ENCODE assay signal across 15 cellular contexts in genomic region chr21:35664683-35665082, GRCh38.
DNase-seq lines count a peak whose midpoint lies in the region; ATAC-seq and TF ChIP-seq lines count a peak whose summit lies in the region.
"Had no signal": no experiment of that assay in that cellular context is flagged by ENCODE, and none has a peak within 500 bp of the region (broad histone marks: within the 10 kb centered on the region; RNA-seq: fewer than 3 reads in every experiment).

No MANE protein-coding gene starts in this region.

- DNase-seq in activated CD4-positive, alpha-beta T cell treated with anti-CD3 and anti-CD28 coated beads, Interleukin-2, amount 50 U/mL, for 48 hours, result peak; percentile 5 to 14
- no peak for DNase-seq in activated CD4-positive, alpha-beta T cell treated with anti-CD3 and anti-CD28 coated beads, Interleukin-2, amount 10 ng/mL, durations not matched to agents 24 days and 14 days
- no peak for DNase-seq in RWPE2 (ENCODE audit: low spot score)
- peak; percentile 59 for DNase-seq in islet precursor cell
- no peak for DNase-seq in occipital lobe (lab: John Stamatoyannopoulos, UW)
- no peak for DNase-seq in hepatocyte (ENCODE audit: low spot score)
- DNase-seq: CD8-positive, alpha-beta memory T cell; mesendoderm; NCI-H1417 treated with DMSO at 0.1 percent for 48 hours; nucleus accumbens; SIG-M5; tibial artery had no signal

- H2AFZ ChIP-seq in hepatocyte, result no peak overlapping the region

- H3K4me3 Mint-ChIP-seq in activated CD4-positive, alpha-beta T cell treated with anti-CD3 and anti-CD28 coated beads, Interleukin-2, amount 10 ng/mL, durations not matched to agents 24 days and 14 days, result no peak overlapping the region
- H3K4me3 Mint-ChIP-seq: CD8-positive, alpha-beta memory T cell had no signal

- H3K4me3 ChIP-seq in RWPE2 (ENCODE audit: severe bottlenecking) (no peak overlapping the region), hepatocyte (no peak overlapping the region)
- H3K4me3 ChIP-seq: ascending aorta, tibial artery had no signal

- no peaks in the 10 kb centered on the region for H3K9me2 ChIP-seq in hepatocyte (replicated peaks; ENCODE audit: insufficient read depth)

- H3K27ac Mint-ChIP-seq in activated CD4-positive, alpha-beta T cell treated with anti-CD3 and anti-CD28 coated beads, Interleukin-2, amount 10 ng/mL, durations not matched to agents 24 days and 14 days, result no peak overlapping the region
- H3K27ac Mint-ChIP-seq: CD8-positive, alpha-beta memory T cell had no signal

- no peak overlapping the region for H3K4me2 ChIP-seq in hepatocyte

- TF ChIP-seq CTCF in RWPE2 (IDR thresholded peaks at IDR 0.05; ENCODE audit: poor library complexity, severe bottlenecking) (no peak), hepatocyte (IDR thresholded peaks at IDR 0.05; ENCODE audit: poor library complexity) (no peak)

- H3K9me3 Mint-ChIP-seq in activated CD4-positive, alpha-beta T cell treated with anti-CD3 and anti-CD28 coated beads, Interleukin-2, amount 10 ng/mL, durations not matched to agents 24 days and 14 days, result no peaks in the 10 kb centered on the region
- H3K9me3 Mint-ChIP-seq: CD8-positive, alpha-beta memory T cell had no signal

- H3K27me3 Mint-ChIP-seq in activated CD4-positive, alpha-beta T cell treated with anti-CD3 and anti-CD28 coated beads, Interleukin-2, amount 10 ng/mL, durations not matched to agents 24 days and 14 days, result peaks cover 45% of the 10 kb centered on the region

- no peaks in the 10 kb centered on the region for H3K36me3 Mint-ChIP-seq in activated CD4-positive, alpha-beta T cell treated with anti-CD3 and anti-CD28 coated beads, Interleukin-2, amount 10 ng/mL, durations not matched to agents 24 days and 14 days (ENCODE audit: low read depth)
- H3K36me3 Mint-ChIP-seq: CD8-positive, alpha-beta memory T cell had no signal

- WGBS in hepatocyte (ENCODE audit: low lambda C conversion rate, missing lambda C conversion rate), result 87% methylated on average over 3 of the region's 3 CpGs

- no peaks in the 10 kb centered on the region for H3K27me3 ChIP-seq in RWPE2 (ENCODE audit: insufficient read depth, poor library complexity, severe bottlenecking)
- H3K27me3 ChIP-seq in hepatocyte, result no peaks in the 10 kb centered on the region
- H3K27me3 ChIP-seq: ascending aorta, tibial artery had no signal

- intact Hi-C loops in activated CD4-positive, alpha-beta T cell treated with anti-CD3 and anti-CD28 coated beads, Interleukin-2, amount 10 ng/mL, durations not matched to agents 24 days and 14 days (cut with micrococcal nuclease), result no loop called here

- H4K20me1 ChIP-seq in hepatocyte (ENCODE audit: insufficient read depth, poor library complexity, severe bottlenecking), result no peaks in the 10 kb centered on the region

- peaks cover 4% of the 10 kb centered on the region for H3K4me1 Mint-ChIP-seq in activated CD4-positive, alpha-beta T cell treated with anti-CD3 and anti-CD28 coated beads, Interleukin-2, amount 10 ng/mL, durations not matched to agents 24 days and 14 days
- H3K4me1 Mint-ChIP-seq: CD8-positive, alpha-beta memory T cell had no signal

- H3K36me3 ChIP-seq in RWPE2 (ENCODE audit: low read depth) (no peaks in the 10 kb centered on the region), hepatocyte (replicated peaks; ENCODE audit: insufficient read depth, low read depth) (no peaks in the 10 kb centered on the region)
- H3K36me3 ChIP-seq: ascending aorta, tibial artery had no signal

- H3K79me2 ChIP-seq in hepatocyte, result no peaks in the 10 kb centered on the region

- H3K9me3 ChIP-seq in RWPE2 (ENCODE audit: severe bottlenecking) (no peaks in the 10 kb centered on the region), hepatocyte (ENCODE audit: low read depth) (no peaks in the 10 kb centered on the region)
- H3K9me3 ChIP-seq: ascending aorta, tibial artery had no signal

- H3K4me1 ChIP-seq in RWPE2 (ENCODE audit: insufficient read depth, poor library complexity, severe bottlenecking), result no peaks in the 10 kb centered on the region
- H3K4me1 ChIP-seq in hepatocyte (ENCODE audit: insufficient read depth), result no peaks in the 10 kb centered on the region
- H3K4me1 ChIP-seq: ascending aorta, tibial artery had no signal

- H3K27ac ChIP-seq in RWPE2 (ENCODE audit: poor library complexity, severe bottlenecking) (no peak overlapping the region), hepatocyte (no peak overlapping the region)
- H3K27ac ChIP-seq: ascending aorta, tibial artery had no signal

- peak; percentile 68 for ATAC-seq in GM19463 (IDR thresholded peaks at IDR 0.05; ENCODE audit: unreplicated experiment)
- ATAC-seq in RWPE2 (ENCODE audit: low read depth), result peak; percentile 89
- no peak for ATAC-seq in HG03159 (IDR thresholded peaks at IDR 0.05; ENCODE audit: unreplicated experiment)

Comparison
In these comparisons a context has a peak if more than half of its experiments do, and no peak if none do; other contexts are left out.
1. DNase-seq: peak in activated CD4-positive, alpha-beta T cell treated with anti-CD3 and anti-CD28 coated beads, Interleukin-2, amount 50 U/mL, for 48 hours (2 of 2) and islet precursor cell (single experiment); none in activated CD4-positive, alpha-beta T cell treated with anti-CD3 and anti-CD28 coated beads, Interleukin-2, amount 10 ng/mL, durations not matched to agents 24 days and 14 days (single experiment), RWPE2 (single experiment), occipital lobe (single experiment) and hepatocyte (single experiment).